Comparison of ENCODE assay signal across 8 cellular contexts in genomic region chr7:132318338-132319318, GRCh38.
DNase-seq lines count a peak whose midpoint lies in the region; ATAC-seq and TF ChIP-seq lines count a peak whose summit lies in the region.

No MANE protein-coding gene starts in this region.

- H3F3A ChIP-seq in SU-DHL-6 (ENCODE audit: insufficient read depth), result no peaks in the 10 kb centered on the region

- TF ChIP-seq CTCF in GM10266 (IDR thresholded peaks at IDR 0.05; ENCODE audit: control insufficient read depth, insufficient read depth, low read depth, missing control alignments), result peak; percentile 93
- TF ChIP-seq CTCF in SU-DHL-6 (IDR thresholded peaks at IDR 0.05; ENCODE audit: insufficient read depth, low read length, poor library complexity, severe bottlenecking), result peak; percentile 62
- TF ChIP-seq CTCF in cardiac muscle cell (IDR thresholded peaks at IDR 0.05; ENCODE audit: low read depth, low read length), result peak; percentile 86
- peak; percentile 84 to 92 (median 88) for TF ChIP-seq CTCF in uterus (IDR thresholded peaks at IDR 0.05)

- no peak overlapping the region for H3K9ac ChIP-seq in SU-DHL-6 (ENCODE audit: low read length)

- no peaks in the 10 kb centered on the region for H4K20me1 ChIP-seq in SU-DHL-6 (ENCODE audit: low read depth, low read length)

- H3K4me3 Mint-ChIP-seq in activated naive CD8-positive, alpha-beta T cell treated with anti-CD3 and anti-CD28 coated beads for 36 hours, result no peak overlapping the region

- H3K4me1 Mint-ChIP-seq in activated naive CD8-positive, alpha-beta T cell treated with anti-CD3 and anti-CD28 coated beads for 36 hours, result peaks cover 6% of the 10 kb centered on the region

- ATAC-seq in HG02678 (IDR thresholded peaks at IDR 0.05; ENCODE audit: unreplicated experiment), result peak; percentile 96

- peaks cover 6% of the 10 kb centered on the region for H3K9me3 Mint-ChIP-seq in activated naive CD8-positive, alpha-beta T cell treated with anti-CD3 and anti-CD28 coated beads for 36 hours

- TF ChIP-seq POLR2A in uterus (IDR thresholded peaks at IDR 0.05), result no peak

- H3K36me3 ChIP-seq in SU-DHL-6 (ENCODE audit: low read length), result no peaks in the 10 kb centered on the region
- H3K36me3 ChIP-seq in cardiac muscle cell, result no peaks in the 10 kb centered on the region
- H3K36me3 ChIP-seq in uterus, result no peaks in the 10 kb centered on the region

- H3K27ac ChIP-seq in SU-DHL-6 (ENCODE audit: low read depth, low read length), result no peak overlapping the region
- no peak overlapping the region for H3K27ac ChIP-seq in cardiac muscle cell
- no peak overlapping the region for H3K27ac ChIP-seq in uterus

- H3K9me2 ChIP-seq in SU-DHL-6 (replicated peaks; ENCODE audit: insufficient read depth, low read length), result no peaks in the 10 kb centered on the region

- H3K27me3 ChIP-seq in SU-DHL-6 (ENCODE audit: low read length), result no peaks in the 10 kb centered on the region
- H3K27me3 ChIP-seq in cardiac muscle cell, result no peaks in the 10 kb centered on the region
- H3K27me3 ChIP-seq in uterus, result no peaks in the 10 kb centered on the region

- no peaks in the 10 kb centered on the region for H3K79me2 ChIP-seq in SU-DHL-6 (ENCODE audit: insufficient read depth, low read length)

- no peak overlapping the region for H3K27ac Mint-ChIP-seq in activated naive CD8-positive, alpha-beta T cell treated with anti-CD3 and anti-CD28 coated beads for 36 hours

- DNase-seq in GM10266 (ENCODE audit: extremely low spot score) (peak; percentile 76), NCI-H1417 (lab: John Stamatoyannopoulos, UW) (peak; percentile 77 to 93 (median 92)), cardiac muscle cell (ENCODE audit: low read depth in 1 of 2, low spot score in 1 of 2) (peak; percentile 87 to 92), posterior vena cava (ENCODE audit: low spot score) (peak; percentile 96), uterus (peak; percentile 83)
- peak; percentile 80 for DNase-seq in activated naive CD8-positive, alpha-beta T cell treated with anti-CD3 and anti-CD28 coated beads for 36 hours

- H2AFZ ChIP-seq in SU-DHL-6 (ENCODE audit: low read depth, low read length, severe bottlenecking), result no peak overlapping the region

- H3K4me2 ChIP-seq in SU-DHL-6 (ENCODE audit: low read depth, low read length, poor library complexity, severe bottlenecking), result no peak overlapping the region

- H3K4me3 ChIP-seq in SU-DHL-6 (ENCODE audit: insufficient read depth, low read length, poor library complexity, severe bottlenecking), result no peak overlapping the region
- H3K4me3 ChIP-seq in cardiac muscle cell, result no peak overlapping the region
- H3K4me3 ChIP-seq in uterus, result no peak overlapping the region

- H3K36me3 Mint-ChIP-seq in activated naive CD8-positive, alpha-beta T cell treated with anti-CD3 and anti-CD28 coated beads for 36 hours, result peaks cover 1% of the 10 kb centered on the region

- no peaks in the 10 kb centered on the region for H3K4me1 ChIP-seq in cardiac muscle cell (ENCODE audit: low read depth)
- H3K4me1 ChIP-seq in uterus, result no peaks in the 10 kb centered on the region

- intact Hi-C loops in posterior vena cava (cut with DNase I), result loop anchor here in 1 of 2 donors (5.0 kb wide), 2 partner anchors 184 to 259 kb away; partner anchors contain the start of gene PLXNA4
- intact Hi-C loops in uterus (cut with DNase I; ENCODE audit: low total_unique reads), result loop anchor here (5.0 kb wide), 1 partner anchor 184 kb away; no protein-coding TSS in a partner anchor

- H3K9me3 ChIP-seq in SU-DHL-6 (ENCODE audit: insufficient read depth, low read length) (no peaks in the 10 kb centered on the region), cardiac muscle cell (ENCODE audit: low read depth) (no peaks in the 10 kb centered on the region), uterus (no peaks in the 10 kb centered on the region)

- H3K27me3 Mint-ChIP-seq in activated naive CD8-positive, alpha-beta T cell treated with anti-CD3 and anti-CD28 coated beads for 36 hours, result peaks cover 32% of the 10 kb centered on the region
